16 cellular contexts compared by ENCODE assay signal in genomic region chr14:58100735-58101368, GRCh38. TPM values are rescaled to one million over a fixed set of nuclear protein-coding genes. Genes with fewer than 3 reads are reported as not detected.
DNase-seq lines count a peak whose midpoint lies in the region; TF ChIP-seq lines count a peak whose summit lies in the region.
"Had no signal": no experiment of that assay in that cellular context is flagged by ENCODE, and none has a peak within 500 bp of the region (broad histone marks: within the 10 kb centered on the region; RNA-seq: fewer than 3 reads in every experiment).

No MANE protein-coding gene starts in this region.

- H3T11ph ChIP-seq in H9 (ENCODE audit: low read length) = no peak overlapping the region

- H3K36me3 Mint-ChIP-seq in H9 (ENCODE audit: insufficient read depth in 1 of 3, low read depth in 3 of 3) = peaks cover 0 to 4% (median 0%) of the 10 kb centered on the region in 3 experiments; a peak in 2 of 7 replicates

- H3K4me2 ChIP-seq in H9 (ENCODE audit: insufficient read depth, insufficient read length, low read length) = no peak overlapping the region

- H3K27ac Mint-ChIP-seq in H9 = no peak overlapping the region
- H3K27ac Mint-ChIP-seq: activated CD4-positive, alpha-beta memory T cell treated with anti-CD3 and anti-CD28 coated beads, Interleukin-2, amount 10 ng/mL, durations not matched to agents 7 days and 5 days; nephron progenitor cell had no signal

- peak overlapping the region; percentile 42; the same call in 1 of the 2 replicates for H3K4ac ChIP-seq in H9 (ENCODE audit: low read depth, low read length)

- no peaks in the 10 kb centered on the region for H3K27me3 Mint-ChIP-seq in H9 (ENCODE audit: low read depth)

- H2BK12ac ChIP-seq in H9 (ENCODE audit: insufficient read length, low read depth, low read length) = no peak overlapping the region

- H3K27ac ChIP-seq in H9 (ENCODE audit: insufficient read length, low read depth, low read length) (no peak overlapping the region), right atrium auricular region (no peak overlapping the region)
- H3K27ac ChIP-seq: lower lobe of right lung had no signal

- no peak overlapping the region for H2BK5ac ChIP-seq in H9 (ENCODE audit: insufficient read length, low read length)

- no peak overlapping the region for H3K4me3 Mint-ChIP-seq in H9
- H3K4me3 Mint-ChIP-seq: activated CD4-positive, alpha-beta memory T cell treated with anti-CD3 and anti-CD28 coated beads, Interleukin-2, amount 10 ng/mL, durations not matched to agents 7 days and 5 days; nephron progenitor cell had no signal

- no peaks in the 10 kb centered on the region for H3K23me2 ChIP-seq in H9 (ENCODE audit: insufficient read length, low read depth, low read length, poor library complexity, severe bottlenecking)

- H3K27me3 ChIP-seq in H9 (ENCODE audit: insufficient read depth, low read length) = no peaks in the 10 kb centered on the region
- H3K27me3 ChIP-seq in adipocyte (replicated peaks; ENCODE audit: control insufficient read depth, insufficient read depth, low read length) = no peaks in the 10 kb centered on the region
- no peaks in the 10 kb centered on the region for H3K27me3 ChIP-seq in right atrium auricular region

- H2BK20ac ChIP-seq in H9 (ENCODE audit: low read depth, low read length, poor library complexity, severe bottlenecking) = no peak overlapping the region

- no peak overlapping the region for H3K14ac ChIP-seq in H9 (ENCODE audit: insufficient read depth, low read length)

- H4K20me1 ChIP-seq in H9 (ENCODE audit: control insufficient read depth, insufficient read depth, insufficient read length) = no peaks in the 10 kb centered on the region

- H3K56ac ChIP-seq in H9 (ENCODE audit: insufficient read length, low read depth, low read length) = no peak overlapping the region

- TF ChIP-seq CTCF in H9 (conservative IDR thresholded peaks at IDR 0.05) (no peak), foreskin fibroblast (IDR thresholded peaks at IDR 0.05; ENCODE audit: low read depth, low read length) (no peak), right atrium auricular region (IDR thresholded peaks at IDR 0.05) (no peak)

- H3K18ac ChIP-seq in H9 (ENCODE audit: insufficient read length, low read depth, low read length) = no peak overlapping the region

- no peak overlapping the region for H2AFZ ChIP-seq in H9 (ENCODE audit: low read length)

- no peaks in the 10 kb centered on the region for H3K79me1 ChIP-seq in H9 (ENCODE audit: insufficient read depth, low read depth, low read length, poor library complexity, severe bottlenecking)

- H3K79me2 ChIP-seq in H9 (ENCODE audit: insufficient read depth, low read length) = no peaks in the 10 kb centered on the region

- no peak overlapping the region for H3K23ac ChIP-seq in H9 (ENCODE audit: insufficient read length, low read depth, low read length)

- no peak overlapping the region for H4K8ac ChIP-seq in H9 (replicated peaks; ENCODE audit: insufficient read length, low read depth, low read length)

- H3K9ac ChIP-seq in H9 (ENCODE audit: extremely low read depth, insufficient read length, low read length) (no peak overlapping the region), adipocyte (ENCODE audit: low read length) (no peak overlapping the region)

- DNase-seq in AG08395 (ENCODE audit: low spot score) (peak; percentile 54), H9 (no peak), adipocyte (ENCODE audit: low read depth) (peak; percentile 52), foreskin fibroblast (peak; percentile 52 to 81), DMS114 treated with DMSO at 0.1 percent for 48 hours (lab: John Stamatoyannopoulos, UW; ENCODE audit: unreplicated experiment) (no peak), NCI-H1436 (lab: John Stamatoyannopoulos, UW) (no peak), right atrium auricular region (ENCODE audit: low spot score) (no peak), putamen (ENCODE audit: low spot score) (no peak)
- DNase-seq: activated CD4-positive, alpha-beta memory T cell treated with anti-CD3 and anti-CD28 coated beads, Interleukin-2, amount 10 ng/mL, durations not matched to agents 7 days and 5 days; Caco-2; lower lobe of right lung; NCI-H1417; NCI-H226; nephron progenitor cell; right cardiac atrium had no signal

- H3K4me1 Mint-ChIP-seq in H9 = peaks cover 8% of the 10 kb centered on the region in 2 experiments; a peak in 2 of 4 replicates
- H3K4me1 Mint-ChIP-seq: nephron progenitor cell had no signal

- no CpG with 5 or more reads among the region's 4 CpGs for WGBS in H9 (ENCODE audit: extremely low coverage, insufficient read length, low lambda C conversion rate)

- H3K4me3 ChIP-seq in adipocyte (ENCODE audit: low read length) = no peak overlapping the region
- H3K4me3 ChIP-seq in foreskin fibroblast (ENCODE audit: low read depth in 1 of 2, low read length in 2 of 2) = no peak overlapping the region
- no peak overlapping the region for H3K4me3 ChIP-seq in right atrium auricular region
- H3K4me3 ChIP-seq: K562, lower lobe of right lung had no signal

- H3K36me3 ChIP-seq in adipocyte (ENCODE audit: control insufficient read depth, insufficient read depth, low read length, severe bottlenecking) (no peaks in the 10 kb centered on the region), right atrium auricular region (peaks cover 2% of the 10 kb centered on the region)
- H3K36me3 ChIP-seq: lower lobe of right lung had no signal

- H3K9me3 Mint-ChIP-seq in H9 = no peaks in the 10 kb centered on the region
- H3K9me3 Mint-ChIP-seq: activated CD4-positive, alpha-beta memory T cell treated with anti-CD3 and anti-CD28 coated beads, Interleukin-2, amount 10 ng/mL, durations not matched to agents 7 days and 5 days; nephron progenitor cell had no signal

- no peak overlapping the region for H4K5ac ChIP-seq in H9 (ENCODE audit: insufficient read length, low read depth, low read length)

- no peaks in the 10 kb centered on the region for H3K9me3 ChIP-seq in H9 (ENCODE audit: control insufficient read depth, low read depth, low read length)
- no peaks in the 10 kb centered on the region for H3K9me3 ChIP-seq in adipocyte (ENCODE audit: control insufficient read depth, low read length)
- no peaks in the 10 kb centered on the region for H3K9me3 ChIP-seq in right atrium auricular region
- H3K9me3 ChIP-seq: Caco-2, lower lobe of right lung had no signal

- H2BK15ac ChIP-seq in H9 (ENCODE audit: low read depth, low read length) = no peak overlapping the region

- no peak overlapping the region for H2AK5ac ChIP-seq in H9 (ENCODE audit: insufficient read length, low read length)

- no peak overlapping the region for H2BK120ac ChIP-seq in H9 (ENCODE audit: low read depth, low read length, poor library complexity, severe bottlenecking)

- no peak overlapping the region for H4K91ac ChIP-seq in H9 (ENCODE audit: insufficient read length, low read depth, low read length)

- no peaks in the 10 kb centered on the region; the same call in 1 of the 2 replicates for H3K4me1 ChIP-seq in H9 (ENCODE audit: insufficient read depth, low read length)
- H3K4me1 ChIP-seq in adipocyte (ENCODE audit: control insufficient read depth, insufficient read depth, low read length) = no peaks in the 10 kb centered on the region
- H3K4me1 ChIP-seq in right atrium auricular region = peaks cover 0 to 4% of the 10 kb centered on the region in 2 donors
- H3K4me1 ChIP-seq: Caco-2, lower lobe of right lung had no signal

RNA-seq across cellular contexts. Expression of gene ARMH4, which starts 51.2 kb away (rescaled TPM):
- total RNA-seq in H9 (2021) (38.7 and 42.6 TPM in 2 replicates), right atrium auricular region (10 to 100 TPM in 1 of 2 donors, 1 to 10 TPM in 1; 3.4 to 16.3 TPM)
- total RNA-seq: activated CD4-positive, alpha-beta memory T cell treated with anti-CD3 and anti-CD28 coated beads, Interleukin-2, amount 10 ng/mL, durations not matched to agents 7 days and 5 days had no signal

Comparison
In these comparisons a context has a peak if more than half of its experiments do, and no peak if none do; other contexts are left out.
1. DNase-seq: peak in AG08395 (single experiment), adipocyte (single experiment) and foreskin fibroblast (2 of 2); none in H9 (single experiment), DMS114 treated with DMSO at 0.1 percent for 48 hours (single experiment), NCI-H1436 (single experiment), right atrium auricular region (single experiment) and putamen (single experiment).